ENCODE assay signal across 1 cellular context in the genomic region with DNA sequence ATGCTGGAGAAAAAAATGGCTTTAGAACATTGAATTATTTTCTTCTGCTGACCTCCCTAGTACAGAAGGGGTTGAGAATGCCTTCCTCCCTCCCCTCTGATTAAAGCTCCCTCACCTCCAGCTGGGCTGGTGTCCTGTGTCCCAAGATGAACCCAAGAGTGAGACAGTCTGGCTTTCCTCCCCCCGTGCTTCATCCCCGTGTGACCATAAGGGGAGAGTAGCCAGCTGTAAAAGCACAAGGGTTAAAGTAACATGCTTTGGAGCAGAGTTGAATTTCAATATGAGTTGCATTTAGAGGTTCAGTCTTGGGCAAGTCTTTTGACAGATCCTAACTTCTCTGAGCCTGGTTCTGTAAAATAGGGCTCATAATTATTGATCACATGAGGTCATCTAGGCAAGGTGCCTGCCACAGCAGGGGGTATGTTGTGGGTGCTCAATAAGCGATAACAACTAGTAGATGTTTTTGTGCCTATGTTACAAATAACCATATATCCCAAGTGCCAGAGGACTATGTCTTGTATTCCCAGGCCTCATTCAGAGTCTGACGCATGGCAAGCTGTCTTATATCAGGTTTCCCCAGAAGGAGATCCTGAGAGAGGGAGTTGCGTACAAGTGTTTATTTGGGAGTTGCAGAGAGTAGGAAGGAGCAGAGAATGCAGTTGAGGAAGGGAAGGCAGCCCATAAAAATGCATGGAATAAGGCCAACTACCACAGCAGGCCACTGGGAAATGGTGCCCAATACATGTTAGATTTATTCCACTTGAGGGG.
TF ChIP-seq lines count a peak whose summit lies in the region.

No MANE protein-coding gene starts in this region.

TF ChIP-seq in K562, 482 proteins besides CTCF, POLR2A, EP300 and RAD21:
- TF ChIP-seq FOXK2 (conservative IDR thresholded peaks at IDR 0.05 in 1 of 2, IDR thresholded peaks at IDR 0.05 in 1 of 2; ENCODE audit: low read depth in 2 of 2) (no peak), GTF2E2 (tag; IDR thresholded peaks at IDR 0.05) (no peak), C11orf30 (IDR thresholded peaks at IDR 0.05; ENCODE audit: low read depth) (no peak)
- TF ChIP-seq, protein P1, sequence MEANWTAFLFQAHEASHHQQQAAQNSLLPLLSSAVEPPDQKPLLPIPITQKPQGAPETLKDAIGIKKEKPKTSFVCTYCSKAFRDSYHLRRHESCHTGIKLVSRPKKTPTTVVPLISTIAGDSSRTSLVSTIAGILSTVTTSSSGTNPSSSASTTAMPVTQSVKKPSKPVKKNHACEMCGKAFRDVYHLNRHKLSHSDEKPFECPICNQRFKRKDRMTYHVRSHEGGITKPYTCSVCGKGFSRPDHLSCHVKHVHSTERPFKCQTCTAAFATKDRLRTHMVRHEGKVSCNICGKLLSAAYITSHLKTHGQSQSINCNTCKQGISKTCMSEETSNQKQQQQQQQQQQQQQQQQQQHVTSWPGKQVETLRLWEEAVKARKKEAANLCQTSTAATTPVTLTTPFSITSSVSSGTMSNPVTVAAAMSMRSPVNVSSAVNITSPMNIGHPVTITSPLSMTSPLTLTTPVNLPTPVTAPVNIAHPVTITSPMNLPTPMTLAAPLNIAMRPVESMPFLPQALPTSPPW (CRISPR knock-in tag; IDR thresholded peaks at IDR 0.05): peak; percentile 47; the same call in 1 of the 2 replicates
